In the genomic region with DNA sequence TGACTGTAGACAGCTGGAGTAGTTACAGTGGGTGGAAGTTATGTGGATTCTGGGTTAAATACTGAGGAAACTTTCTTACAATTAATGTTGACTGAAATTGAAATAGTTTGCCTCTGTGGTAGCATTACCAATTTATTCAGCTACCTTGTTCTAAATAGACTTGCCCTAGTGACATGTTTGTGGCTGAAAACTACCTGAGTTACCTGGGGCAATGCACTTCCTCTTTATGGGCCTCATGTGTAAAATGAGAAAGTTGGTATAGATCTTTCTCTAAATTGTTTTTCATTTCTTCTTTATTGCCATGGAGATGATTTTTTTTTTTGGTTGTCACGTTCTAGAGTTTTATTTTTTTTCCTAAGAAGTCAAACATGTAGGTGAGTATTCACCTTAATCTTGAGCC, we compare ENCODE assay signal across 39 cellular contexts.
"Had no signal": no experiment of that assay in that cellular context is flagged by ENCODE, and none has a peak within 500 bp of the region (broad histone marks: within the 10 kb centered on the region; RNA-seq: fewer than 3 reads in every experiment).

No MANE protein-coding gene starts in this region.

- H3K4me1 ChIP-seq: adrenal gland, ascending aorta, body of pancreas, breast epithelium had no signal

- H3K27ac ChIP-seq: adrenal gland, ascending aorta, body of pancreas, brain microvascular endothelial cell, breast epithelium, cardiac muscle cell had no signal

- H3K9me3 ChIP-seq: adrenal gland, body of pancreas had no signal

- H3K36me3 ChIP-seq: adrenal gland, ascending aorta, brain microvascular endothelial cell, breast epithelium, cardiac muscle cell had no signal

- H3K27ac Mint-ChIP-seq: activated naive CD4-positive, alpha-beta T cell treated with anti-CD3 and anti-CD28 coated beads for 36 hours; activated naive CD4-positive, alpha-beta T cell treated with anti-CD3 and anti-CD28 coated beads, Interleukin-2, amount 10 ng/mL, durations not matched to agents 7 days and 5 days; activated naive CD4-positive, alpha-beta T cell treated with anti-CD3 and anti-CD28 coated beads, Interleukin-2, amount 50 U/mL, for 24 hours; activated naive CD4-positive, alpha-beta T cell treated with anti-CD3 and anti-CD28 coated beads, Interleukin-2, amount 50 U/mL, for 72 hours; activated naive CD8-positive, alpha-beta T cell; activated naive CD8-positive, alpha-beta T cell treated with anti-CD3 and anti-CD28 coated beads for 36 hours; activated naive CD8-positive, alpha-beta T cell treated with anti-CD3 and anti-CD28 coated beads, Interleukin-2, amount 10 ng/mL, durations not matched to agents 7 days and 5 days; activated naive CD8-positive, alpha-beta T cell treated with anti-CD3 and anti-CD28 coated beads, Interleukin-2, amount 50 U/mL, for 24 hours; activated T-cell treated with anti-CD3 and anti-CD28 coated beads, Interleukin-2, amount 50 U/mL, for 24 hours; activated T-helper 1 cell treated with anti-CD3 and anti-CD28 coated beads, Interleukin-12 subunit alpha, Interleukin-12 subunit beta, Interleukin-2, Interleukin-4 antibody, amounts not matched to agents 30 ng/mL and 10 ng/mL and 1 ng/mL, durations not matched to agents 14 hours and 24 hours and 36 hours; activated T-helper 17 cell treated with anti-CD3 and anti-CD28 coated beads, Interleukin-2, amount 50 U/mL, for 72 hours; activated T-helper 2 cell treated with anti-CD3 and anti-CD28 coated beads, Interferon-gamma antibody, Interleukin-2, Interleukin-4, amounts not matched to agents 10 μg/mL and 5 μg/mL and 100 μg/mL, durations not matched to agents 14 hours and 24 hours and 36 hours; brain had no signal

- H3K36me3 Mint-ChIP-seq: activated naive CD4-positive, alpha-beta T cell treated with anti-CD3 and anti-CD28 coated beads, Interleukin-2, amount 10 ng/mL, durations not matched to agents 7 days and 5 days; activated naive CD4-positive, alpha-beta T cell treated with anti-CD3 and anti-CD28 coated beads, Interleukin-2, amount 50 U/mL, for 24 hours; activated naive CD4-positive, alpha-beta T cell treated with anti-CD3 and anti-CD28 coated beads, Interleukin-2, amount 50 U/mL, for 72 hours; activated naive CD8-positive, alpha-beta T cell; activated naive CD8-positive, alpha-beta T cell treated with anti-CD3 and anti-CD28 coated beads for 36 hours; activated naive CD8-positive, alpha-beta T cell treated with anti-CD3 and anti-CD28 coated beads, Interleukin-2, amount 10 ng/mL, durations not matched to agents 7 days and 5 days; brain had no signal

- H3K4me1 Mint-ChIP-seq: activated naive CD4-positive, alpha-beta T cell treated with anti-CD3 and anti-CD28 coated beads, Interleukin-2, amount 10 ng/mL, durations not matched to agents 7 days and 5 days; activated naive CD4-positive, alpha-beta T cell treated with anti-CD3 and anti-CD28 coated beads, Interleukin-2, amount 50 U/mL, for 24 hours; activated naive CD8-positive, alpha-beta T cell treated with anti-CD3 and anti-CD28 coated beads for 36 hours; activated naive CD8-positive, alpha-beta T cell treated with anti-CD3 and anti-CD28 coated beads, Interleukin-2, amount 50 U/mL, for 24 hours; activated T-helper 17 cell treated with anti-CD3 and anti-CD28 coated beads, Interleukin-2, amount 50 U/mL, for 72 hours; brain; central memory CD8-positive, alpha-beta T cell had no signal

- H3K4me3 ChIP-seq: adrenal gland, ascending aorta, body of pancreas, breast epithelium, cardiac muscle cell had no signal

- ATAC-seq: activated naive CD4-positive, alpha-beta T cell treated with anti-CD3 and anti-CD28 coated beads, Interleukin-2, amount 50 U/mL, for 72 hours; activated naive CD8-positive, alpha-beta T cell treated with anti-CD3 and anti-CD28 coated beads, Interleukin-2, amount 50 U/mL, for 24 hours; activated T-cell treated with anti-CD3 and anti-CD28 coated beads, Interleukin-2, amount 50 U/mL, for 4 hours; activated T-helper 17 cell treated with anti-CD3 and anti-CD28 coated beads, Interleukin-2, amount 50 U/mL, for 72 hours; body of pancreas had no signal

- H3K27me3 Mint-ChIP-seq: activated naive CD4-positive, alpha-beta T cell treated with anti-CD3 and anti-CD28 coated beads, Interleukin-2, amount 10 ng/mL, durations not matched to agents 7 days and 5 days; activated naive CD4-positive, alpha-beta T cell treated with anti-CD3 and anti-CD28 coated beads, Interleukin-2, amount 50 U/mL, for 24 hours; activated naive CD8-positive, alpha-beta T cell; activated naive CD8-positive, alpha-beta T cell treated with anti-CD3 and anti-CD28 coated beads for 36 hours; activated naive CD8-positive, alpha-beta T cell treated with anti-CD3 and anti-CD28 coated beads, Interleukin-2, amount 50 U/mL, for 24 hours; activated T-cell treated with anti-CD3 and anti-CD28 coated beads, Interleukin-2, amount 50 U/mL, for 24 hours; activated T-helper 17 cell treated with anti-CD3 and anti-CD28 coated beads, Interleukin-2, amount 50 U/mL, for 72 hours; brain; central memory CD8-positive, alpha-beta T cell had no signal

- DNase-seq: activated effector memory CD4-positive, alpha-beta T cell treated with anti-CD3 and anti-CD28 coated beads, Interleukin-2, amount 50 U/mL, for 16 hours; activated effector memory CD4-positive, alpha-beta T cell treated with Interleukin-2 at 50 U/mL for 16 hours; activated gamma-delta T cell; activated gamma-delta T cell treated with Interleukin-2 at 50 U/mL for 16 hours; activated naive CD4-positive, alpha-beta T cell; activated naive CD4-positive, alpha-beta T cell treated with anti-CD3 and anti-CD28 coated beads for 36 hours; activated naive CD4-positive, alpha-beta T cell treated with anti-CD3 and anti-CD28 coated beads, Interleukin-2, amount 10 ng/mL, durations not matched to agents 7 days and 5 days; activated naive CD4-positive, alpha-beta T cell treated with anti-CD3 and anti-CD28 coated beads, Interleukin-2, amount 50 U/mL, for 16 hours; activated naive CD4-positive, alpha-beta T cell treated with Interleukin-2 at 50 U/mL for 16 hours; activated naive CD8-positive, alpha-beta T cell treated with anti-CD3 and anti-CD28 coated beads for 36 hours; activated naive CD8-positive, alpha-beta T cell treated with anti-CD3 and anti-CD28 coated beads, Interleukin-2, amount 10 ng/mL, durations not matched to agents 7 days and 5 days; activated naive CD8-positive, alpha-beta T cell treated with anti-CD3 and anti-CD28 coated beads, Interleukin-2, amount 50 U/mL, for 24 hours; activated T-cell treated with anti-CD3 and anti-CD28 coated beads, Interleukin-2, amount 50 U/mL, for 24 hours; activated T-cell treated with anti-CD3 and anti-CD28 coated beads, Interleukin-2, amount 50 U/mL, for 4 hours; activated T-cell treated with anti-CD3 and anti-CD28 coated beads, Interleukin-2, amount 50 U/mL, for 48 hours; adrenal gland; amniotic stem cell; amygdala; anterior cingulate cortex; aorta; body of pancreas; brain microvascular endothelial cell; caudate nucleus; central memory CD4-positive, alpha-beta T cell; cerebellar nuclear complex had no signal

- H3K4me3 Mint-ChIP-seq: activated naive CD4-positive, alpha-beta T cell treated with anti-CD3 and anti-CD28 coated beads for 36 hours; activated naive CD4-positive, alpha-beta T cell treated with anti-CD3 and anti-CD28 coated beads, Interleukin-2, amount 10 ng/mL, durations not matched to agents 7 days and 5 days; activated naive CD4-positive, alpha-beta T cell treated with anti-CD3 and anti-CD28 coated beads, Interleukin-2, amount 50 U/mL, for 24 hours; activated naive CD8-positive, alpha-beta T cell; activated naive CD8-positive, alpha-beta T cell treated with anti-CD3 and anti-CD28 coated beads for 36 hours; activated naive CD8-positive, alpha-beta T cell treated with anti-CD3 and anti-CD28 coated beads, Interleukin-2, amount 10 ng/mL, durations not matched to agents 7 days and 5 days; activated naive CD8-positive, alpha-beta T cell treated with anti-CD3 and anti-CD28 coated beads, Interleukin-2, amount 50 U/mL, for 24 hours; activated T-cell treated with anti-CD3 and anti-CD28 coated beads, Interleukin-2, amount 50 U/mL, for 24 hours; activated T-cell treated with anti-CD3 and anti-CD28 coated beads, Interleukin-2, amount 50 U/mL, for 4 hours; activated T-helper 1 cell treated with anti-CD3 and anti-CD28 coated beads, Interleukin-12 subunit alpha, Interleukin-12 subunit beta, Interleukin-2, Interleukin-4 antibody, amounts not matched to agents 30 ng/mL and 10 ng/mL and 1 ng/mL, durations not matched to agents 14 hours and 24 hours and 36 hours; activated T-helper 17 cell treated with anti-CD3 and anti-CD28 coated beads, Interleukin-2, amount 50 U/mL, for 72 hours; brain; central memory CD8-positive, alpha-beta T cell had no signal

- FAIRE-seq: astrocyte, bronchial epithelial cell, colon had no signal

- H3K27me3 ChIP-seq: adrenal gland, ascending aorta, body of pancreas, brain microvascular endothelial cell, breast epithelium, cardiac muscle cell had no signal
